ENCODE assay signal across 1 cellular context in the genomic region with DNA sequence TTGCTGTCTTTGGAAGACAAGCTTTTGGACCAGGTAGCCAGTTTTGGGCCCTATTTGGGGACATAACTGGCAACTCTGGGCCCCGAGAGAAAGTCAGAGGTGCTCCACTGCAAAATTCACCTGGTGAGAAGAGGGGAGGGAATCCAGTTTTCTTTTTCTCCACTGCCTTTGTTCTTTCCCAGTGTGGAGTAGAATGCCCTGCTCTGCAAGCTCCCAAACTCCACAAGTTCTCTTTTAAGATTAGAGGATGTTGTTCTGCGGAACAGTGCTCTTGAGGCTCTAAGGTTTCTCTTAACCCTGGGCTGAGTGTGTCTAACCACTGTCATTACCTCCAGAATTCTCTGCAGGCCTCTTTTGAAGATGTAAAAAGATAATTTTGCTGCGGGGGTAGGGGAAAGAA.
TF ChIP-seq lines count a peak whose summit lies in the region.

No MANE protein-coding gene starts in this region.

TF ChIP-seq in GM23338, 12 proteins besides CTCF, POLR2A, EP300 and RAD21:
- TF ChIP-seq STAT1 (IDR thresholded peaks at IDR 0.05; ENCODE audit: unreplicated experiment) = no peak
- TF ChIP-seq CREB1 (CRISPR knock-in tag; IDR thresholded peaks at IDR 0.05; ENCODE audit: low read depth) = no peak
- TF ChIP-seq, protein P1, sequence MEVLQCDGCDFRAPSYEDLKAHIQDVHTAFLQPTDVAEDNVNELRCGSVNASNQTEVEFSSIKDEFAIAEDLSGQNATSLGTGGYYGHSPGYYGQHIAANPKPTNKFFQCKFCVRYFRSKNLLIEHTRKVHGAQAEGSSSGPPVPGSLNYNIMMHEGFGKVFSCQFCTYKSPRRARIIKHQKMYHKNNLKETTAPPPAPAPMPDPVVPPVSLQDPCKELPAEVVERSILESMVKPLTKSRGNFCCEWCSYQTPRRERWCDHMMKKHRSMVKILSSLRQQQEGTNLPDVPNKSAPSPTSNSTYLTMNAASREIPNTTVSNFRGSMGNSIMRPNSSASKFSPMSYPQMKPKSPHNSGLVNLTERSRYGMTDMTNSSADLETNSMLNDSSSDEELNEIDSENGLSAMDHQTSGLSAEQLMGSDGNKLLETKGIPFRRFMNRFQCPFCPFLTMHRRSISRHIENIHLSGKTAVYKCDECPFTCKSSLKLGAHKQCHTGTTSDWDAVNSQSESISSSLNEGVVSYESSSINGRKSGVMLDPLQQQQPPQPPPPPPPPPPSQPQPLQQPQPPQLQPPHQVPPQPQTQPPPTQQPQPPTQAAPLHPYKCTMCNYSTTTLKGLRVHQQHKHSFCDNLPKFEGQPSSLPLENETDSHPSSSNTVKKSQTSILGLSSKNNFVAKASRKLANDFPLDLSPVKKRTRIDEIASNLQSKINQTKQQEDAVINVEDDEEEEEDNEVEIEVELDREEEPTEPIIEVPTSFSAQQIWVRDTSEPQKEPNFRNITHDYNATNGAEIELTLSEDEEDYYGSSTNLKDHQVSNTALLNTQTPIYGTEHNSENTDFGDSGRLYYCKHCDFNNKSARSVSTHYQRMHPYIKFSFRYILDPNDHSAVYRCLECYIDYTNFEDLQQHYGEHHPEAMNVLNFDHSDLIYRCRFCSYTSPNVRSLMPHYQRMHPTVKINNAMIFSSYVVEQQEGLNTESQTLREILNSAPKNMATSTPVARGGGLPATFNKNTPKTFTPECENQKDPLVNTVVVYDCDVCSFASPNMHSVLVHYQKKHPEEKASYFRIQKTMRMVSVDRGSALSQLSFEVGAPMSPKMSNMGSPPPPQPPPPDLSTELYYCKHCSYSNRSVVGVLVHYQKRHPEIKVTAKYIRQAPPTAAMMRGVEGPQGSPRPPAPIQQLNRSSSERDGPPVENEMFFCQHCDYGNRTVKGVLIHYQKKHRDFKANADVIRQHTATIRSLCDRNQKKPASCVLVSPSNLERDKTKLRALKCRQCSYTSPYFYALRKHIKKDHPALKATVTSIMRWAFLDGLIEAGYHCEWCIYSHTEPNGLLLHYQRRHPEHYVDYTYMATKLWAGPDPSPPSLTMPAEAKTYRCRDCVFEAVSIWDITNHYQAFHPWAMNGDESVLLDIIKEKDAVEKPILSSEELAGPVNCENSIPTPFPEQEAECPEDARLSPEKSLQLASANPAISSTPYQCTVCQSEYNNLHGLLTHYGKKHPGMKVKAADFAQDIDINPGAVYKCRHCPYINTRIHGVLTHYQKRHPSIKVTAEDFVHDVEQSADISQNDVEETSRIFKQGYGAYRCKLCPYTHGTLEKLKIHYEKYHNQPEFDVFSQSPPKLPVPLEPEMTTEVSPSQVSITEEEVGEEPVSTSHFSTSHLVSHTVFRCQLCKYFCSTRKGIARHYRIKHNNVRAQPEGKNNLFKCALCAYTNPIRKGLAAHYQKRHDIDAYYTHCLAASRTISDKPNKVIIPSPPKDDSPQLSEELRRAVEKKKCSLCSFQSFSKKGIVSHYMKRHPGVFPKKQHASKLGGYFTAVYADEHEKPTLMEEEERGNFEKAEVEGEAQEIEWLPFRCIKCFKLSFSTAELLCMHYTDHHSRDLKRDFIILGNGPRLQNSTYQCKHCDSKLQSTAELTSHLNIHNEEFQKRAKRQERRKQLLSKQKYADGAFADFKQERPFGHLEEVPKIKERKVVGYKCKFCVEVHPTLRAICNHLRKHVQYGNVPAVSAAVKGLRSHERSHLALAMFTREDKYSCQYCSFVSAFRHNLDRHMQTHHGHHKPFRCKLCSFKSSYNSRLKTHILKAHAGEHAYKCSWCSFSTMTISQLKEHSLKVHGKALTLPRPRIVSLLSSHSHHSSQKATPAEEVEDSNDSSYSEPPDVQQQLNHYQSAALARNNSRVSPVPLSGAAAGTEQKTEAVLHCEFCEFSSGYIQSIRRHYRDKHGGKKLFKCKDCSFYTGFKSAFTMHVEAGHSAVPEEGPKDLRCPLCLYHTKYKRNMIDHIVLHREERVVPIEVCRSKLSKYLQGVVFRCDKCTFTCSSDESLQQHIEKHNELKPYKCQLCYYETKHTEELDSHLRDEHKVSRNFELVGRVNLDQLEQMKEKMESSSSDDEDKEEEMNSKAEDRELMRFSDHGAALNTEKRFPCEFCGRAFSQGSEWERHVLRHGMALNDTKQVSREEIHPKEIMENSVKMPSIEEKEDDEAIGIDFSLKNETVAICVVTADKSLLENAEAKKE (CRISPR knock-in tag; IDR thresholded peaks at IDR 0.05) = no peak
- TF ChIP-seq EZH2 (IDR thresholded peaks at IDR 0.05; ENCODE audit: low read depth, unreplicated experiment) = no peak
- no peak for TF ChIP-seq JUNB (IDR thresholded peaks at IDR 0.05; ENCODE audit: unreplicated experiment)
- TF ChIP-seq EZH2phosphoT487 (IDR thresholded peaks at IDR 0.05; ENCODE audit: unreplicated experiment) = no peak
- TF ChIP-seq, protein P2, sequence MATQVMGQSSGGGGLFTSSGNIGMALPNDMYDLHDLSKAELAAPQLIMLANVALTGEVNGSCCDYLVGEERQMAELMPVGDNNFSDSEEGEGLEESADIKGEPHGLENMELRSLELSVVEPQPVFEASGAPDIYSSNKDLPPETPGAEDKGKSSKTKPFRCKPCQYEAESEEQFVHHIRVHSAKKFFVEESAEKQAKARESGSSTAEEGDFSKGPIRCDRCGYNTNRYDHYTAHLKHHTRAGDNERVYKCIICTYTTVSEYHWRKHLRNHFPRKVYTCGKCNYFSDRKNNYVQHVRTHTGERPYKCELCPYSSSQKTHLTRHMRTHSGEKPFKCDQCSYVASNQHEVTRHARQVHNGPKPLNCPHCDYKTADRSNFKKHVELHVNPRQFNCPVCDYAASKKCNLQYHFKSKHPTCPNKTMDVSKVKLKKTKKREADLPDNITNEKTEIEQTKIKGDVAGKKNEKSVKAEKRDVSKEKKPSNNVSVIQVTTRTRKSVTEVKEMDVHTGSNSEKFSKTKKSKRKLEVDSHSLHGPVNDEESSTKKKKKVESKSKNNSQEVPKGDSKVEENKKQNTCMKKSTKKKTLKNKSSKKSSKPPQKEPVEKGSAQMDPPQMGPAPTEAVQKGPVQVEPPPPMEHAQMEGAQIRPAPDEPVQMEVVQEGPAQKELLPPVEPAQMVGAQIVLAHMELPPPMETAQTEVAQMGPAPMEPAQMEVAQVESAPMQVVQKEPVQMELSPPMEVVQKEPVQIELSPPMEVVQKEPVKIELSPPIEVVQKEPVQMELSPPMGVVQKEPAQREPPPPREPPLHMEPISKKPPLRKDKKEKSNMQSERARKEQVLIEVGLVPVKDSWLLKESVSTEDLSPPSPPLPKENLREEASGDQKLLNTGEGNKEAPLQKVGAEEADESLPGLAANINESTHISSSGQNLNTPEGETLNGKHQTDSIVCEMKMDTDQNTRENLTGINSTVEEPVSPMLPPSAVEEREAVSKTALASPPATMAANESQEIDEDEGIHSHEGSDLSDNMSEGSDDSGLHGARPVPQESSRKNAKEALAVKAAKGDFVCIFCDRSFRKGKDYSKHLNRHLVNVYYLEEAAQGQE (IDR thresholded peaks at IDR 0.05; ENCODE audit: unreplicated experiment) = no peak
- no peak for TF ChIP-seq NANOG (IDR thresholded peaks at IDR 0.05; ENCODE audit: borderline replicate concordance)
- no peak for TF ChIP-seq ZNF114 (CRISPR knock-in tag; IDR thresholded peaks at IDR 0.05)
- TF ChIP-seq, protein P3, sequence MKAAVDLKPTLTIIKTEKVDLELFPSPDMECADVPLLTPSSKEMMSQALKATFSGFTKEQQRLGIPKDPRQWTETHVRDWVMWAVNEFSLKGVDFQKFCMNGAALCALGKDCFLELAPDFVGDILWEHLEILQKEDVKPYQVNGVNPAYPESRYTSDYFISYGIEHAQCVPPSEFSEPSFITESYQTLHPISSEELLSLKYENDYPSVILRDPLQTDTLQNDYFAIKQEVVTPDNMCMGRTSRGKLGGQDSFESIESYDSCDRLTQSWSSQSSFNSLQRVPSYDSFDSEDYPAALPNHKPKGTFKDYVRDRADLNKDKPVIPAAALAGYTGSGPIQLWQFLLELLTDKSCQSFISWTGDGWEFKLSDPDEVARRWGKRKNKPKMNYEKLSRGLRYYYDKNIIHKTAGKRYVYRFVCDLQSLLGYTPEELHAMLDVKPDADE (IDR thresholded peaks at IDR 0.05) = no peak
- no peak for TF ChIP-seq POLR2AphosphoS5 (IDR thresholded peaks at IDR 0.05; ENCODE audit: low read depth)
- no peak for TF ChIP-seq ZNF331 (CRISPR knock-in tag; IDR thresholded peaks at IDR 0.05; ENCODE audit: low read depth)
